In genomic region chr11:94768602-94769511, GRCh38 we compare ENCODE assay signal across 8 cellular contexts. TPM values are rescaled to one million over a fixed set of nuclear protein-coding genes. Genes with fewer than 3 reads are reported as not detected.
DNase-seq lines count a peak whose midpoint lies in the region; ATAC-seq and TF ChIP-seq lines count a peak whose summit lies in the region.

No MANE protein-coding gene starts in this region.

- H3K27ac ChIP-seq in HUES48 (ENCODE audit: low read depth, low read length), result peak overlapping the region; percentile 79
- peak overlapping the region; percentile 87 to 98 (median 94) for H3K27ac ChIP-seq in heart right ventricle

- peak overlapping the region; percentile 73 for H3K9ac ChIP-seq in HUES48 (ENCODE audit: low read depth, low read length)

- CTCF ChIA-PET in activated CD4-positive, alpha-beta T cell treated with anti-CD3 and anti-CD28 coated beads, Interleukin-2, amount 10 ng/mL, durations not matched to agents 7 days and 5 days (lab: Charles Lee), result no interaction called here

- peak overlapping the region; percentile 51 for H3K27ac Mint-ChIP-seq in activated CD4-positive, alpha-beta T cell treated with anti-CD3 and anti-CD28 coated beads, Interleukin-2, amount 10 ng/mL, durations not matched to agents 7 days and 5 days
- no peak overlapping the region for H3K27ac Mint-ChIP-seq in activated naive CD8-positive, alpha-beta T cell

- POLR2A ChIA-PET in activated CD4-positive, alpha-beta T cell treated with anti-CD3 and anti-CD28 coated beads, Interleukin-2, amount 10 ng/mL, durations not matched to agents 7 days and 5 days (lab: Charles Lee), result no interaction called here

- H3K27me3 Mint-ChIP-seq in activated CD4-positive, alpha-beta T cell treated with anti-CD3 and anti-CD28 coated beads, Interleukin-2, amount 10 ng/mL, durations not matched to agents 7 days and 5 days, result peaks cover 47% of the 10 kb centered on the region
- peaks cover 36% of the 10 kb centered on the region for H3K27me3 Mint-ChIP-seq in activated naive CD8-positive, alpha-beta T cell

- no peaks in the 10 kb centered on the region for H3K9me3 Mint-ChIP-seq in activated CD4-positive, alpha-beta T cell treated with anti-CD3 and anti-CD28 coated beads, Interleukin-2, amount 10 ng/mL, durations not matched to agents 7 days and 5 days
- H3K9me3 Mint-ChIP-seq in activated naive CD8-positive, alpha-beta T cell (ENCODE audit: low read depth), result no peaks in the 10 kb centered on the region

- peak in 1 of 9 donors; percentile 5 for TF ChIP-seq CTCF in heart right ventricle (IDR thresholded peaks at IDR 0.05)

- peaks cover 64% of the 10 kb centered on the region for H3K27me3 ChIP-seq in HUES48 (ENCODE audit: control insufficient read depth, insufficient read depth, low read length)
- H3K27me3 ChIP-seq in heart right ventricle, result peaks cover 0 to 21% (median 0%) of the 10 kb centered on the region in 7 donors

- H3K9me3 ChIP-seq in HUES48 (ENCODE audit: control insufficient read depth, insufficient read depth, low read length) (no peaks in the 10 kb centered on the region), heart right ventricle (no peaks in the 10 kb centered on the region)

- H3K4me3 ChIP-seq in HUES48 (ENCODE audit: low read depth, low read length) (peak overlapping the region; percentile 85), heart right ventricle (peak overlapping the region; percentile 67 to 99 (median 88))

- no peak for DNase-seq in activated CD4-positive, alpha-beta T cell treated with anti-CD3 and anti-CD28 coated beads, Interleukin-2, amount 10 ng/mL, durations not matched to agents 7 days and 5 days
- no peak for DNase-seq in activated CD4-positive, alpha-beta T cell treated with anti-CD3 and anti-CD28 coated beads, Interleukin-2, amount 50 U/mL, for 4 hours
- peak; percentile 58 to 65 for DNase-seq in heart right ventricle
- peak in 6 of 10 donors; percentile 10 to 87 (median 52) for DNase-seq in posterior cingulate gyrus
- no peak for DNase-seq in SKM-1 treated with dmso at 0.1 percent for 144 hours (lab: John Stamatoyannopoulos, UW; ENCODE audit: unreplicated experiment)

- intact Hi-C loops in heart right ventricle (cut with DNase I), result loop anchor here in 6 of 10 donors (5.0 to 10.0 kb wide), 2 partner anchors 144 to 147 kb away; no protein-coding TSS in a partner anchor
- intact Hi-C loops in posterior cingulate gyrus (cut with DNase I), result no loop called here

- ATAC-seq in heart right ventricle (peak; percentile 77 to 85 (median 82)), HG03469 (IDR thresholded peaks at IDR 0.05; ENCODE audit: unreplicated experiment) (no peak)

- H3K36me3 Mint-ChIP-seq in activated CD4-positive, alpha-beta T cell treated with anti-CD3 and anti-CD28 coated beads, Interleukin-2, amount 10 ng/mL, durations not matched to agents 7 days and 5 days (ENCODE audit: low read depth), result no peaks in the 10 kb centered on the region
- no peaks in the 10 kb centered on the region for H3K36me3 Mint-ChIP-seq in activated naive CD8-positive, alpha-beta T cell

- no peaks in the 10 kb centered on the region for H3K36me3 ChIP-seq in HUES48 (ENCODE audit: control insufficient read depth, insufficient read depth, low read length)
- H3K36me3 ChIP-seq in heart right ventricle, result no peaks in the 10 kb centered on the region

- WGBS in heart right ventricle, 2 donors, result 1% methylated on average over 79 to 87 of the region's 87 CpGs

- peaks cover 55% of the 10 kb centered on the region for H3K4me1 ChIP-seq in HUES48 (ENCODE audit: control insufficient read depth, insufficient read depth, low read length)
- peaks cover 8 to 48% (median 24%) of the 10 kb centered on the region in 9 donors for H3K4me1 ChIP-seq in heart right ventricle

- peaks cover 14% of the 10 kb centered on the region for H3K4me1 Mint-ChIP-seq in activated CD4-positive, alpha-beta T cell treated with anti-CD3 and anti-CD28 coated beads, Interleukin-2, amount 10 ng/mL, durations not matched to agents 7 days and 5 days
- peaks cover 10% of the 10 kb centered on the region for H3K4me1 Mint-ChIP-seq in activated naive CD8-positive, alpha-beta T cell (ENCODE audit: low read depth)

- peak overlapping the region; percentile 74 for H3K4me3 Mint-ChIP-seq in activated CD4-positive, alpha-beta T cell treated with anti-CD3 and anti-CD28 coated beads, Interleukin-2, amount 10 ng/mL, durations not matched to agents 7 days and 5 days
- peak overlapping the region; percentile 72 for H3K4me3 Mint-ChIP-seq in activated naive CD8-positive, alpha-beta T cell

RNA-seq across cellular contexts. Expression of gene AMOTL1, which starts 0.7 kb away (rescaled TPM):
- 1 to 10 TPM; 3.1 to 4.0 TPM for total RNA-seq in activated CD4-positive, alpha-beta T cell treated with anti-CD3 and anti-CD28 coated beads, Interleukin-2, amount 10 ng/mL, durations not matched to agents 7 days and 5 days
- 100 to 1,000 TPM in 2 of 10 donors, 10 to 100 TPM in 8; 30.5 to 115 (median 77.1) TPM for total RNA-seq in heart right ventricle
- 1 to 10 TPM; 3.1 to 8.3 TPM for polyA plus RNA-seq in heart right ventricle

Comparison
In these comparisons a context has a peak if more than half of its experiments do, and no peak if none do; other contexts are left out.
1. DNase-seq: peak in heart right ventricle (2 of 2) and posterior cingulate gyrus (6 of 10); none in activated CD4-positive, alpha-beta T cell treated with anti-CD3 and anti-CD28 coated beads, Interleukin-2, amount 10 ng/mL, durations not matched to agents 7 days and 5 days (single experiment), activated CD4-positive, alpha-beta T cell treated with anti-CD3 and anti-CD28 coated beads, Interleukin-2, amount 50 U/mL, for 4 hours (0 of 2) and SKM-1 treated with dmso at 0.1 percent for 144 hours (single experiment).
2. RNA of gene AMOTL1, which starts 0.7 kb away (total RNA-seq): 30.5 to 115 TPM in heart right ventricle; 3.1 to 4.0 TPM in activated CD4-positive, alpha-beta T cell treated with anti-CD3 and anti-CD28 coated beads, Interleukin-2, amount 10 ng/mL, durations not matched to agents 7 days and 5 days; every median in the first group is over 4 times any median in the second.